Comparison of ENCODE assay signal across 1 cellular context in genomic region chr12:100229036-100229635, GRCh38.
A peak's percentile ranks its signal among the peaks of the same experiment; 100 is the strongest.
TF ChIP-seq lines count a peak whose summit lies in the region.

No MANE protein-coding gene starts in this region.

TF ChIP-seq in K562, 482 proteins besides CTCF, POLR2A, EP300 and RAD21 (continued from another document):
- TF ChIP-seq, protein P1, sequence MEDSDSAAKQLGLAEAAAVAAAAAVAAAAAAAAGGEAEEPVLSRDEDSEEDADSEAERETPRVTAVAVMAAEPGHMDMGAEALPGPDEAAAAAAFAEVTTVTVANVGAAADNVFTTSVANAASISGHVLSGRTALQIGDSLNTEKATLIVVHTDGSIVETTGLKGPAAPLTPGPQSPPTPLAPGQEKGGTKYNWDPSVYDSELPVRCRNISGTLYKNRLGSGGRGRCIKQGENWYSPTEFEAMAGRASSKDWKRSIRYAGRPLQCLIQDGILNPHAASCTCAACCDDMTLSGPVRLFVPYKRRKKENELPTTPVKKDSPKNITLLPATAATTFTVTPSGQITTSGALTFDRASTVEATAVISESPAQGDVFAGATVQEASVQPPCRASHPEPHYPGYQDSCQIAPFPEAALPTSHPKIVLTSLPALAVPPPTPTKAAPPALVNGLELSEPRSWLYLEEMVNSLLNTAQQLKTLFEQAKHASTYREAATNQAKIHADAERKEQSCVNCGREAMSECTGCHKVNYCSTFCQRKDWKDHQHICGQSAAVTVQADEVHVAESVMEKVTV (CRISPR knock-in tag; IDR thresholded peaks at IDR 0.05), result peak; percentile 11; the same call in 1 of the 2 replicates
- peak; percentile 32 for TF ChIP-seq MEIS2 (IDR thresholded peaks at IDR 0.05; ENCODE audit: partially characterized antibody)
- TF ChIP-seq RBM25 (IDR thresholded peaks at IDR 0.05; ENCODE audit: low read depth, low read length, severe bottlenecking), result peak; percentile 42
- TF ChIP-seq CXXC5 (CRISPR knock-in tag; IDR thresholded peaks at IDR 0.05), result 0 out of 2 replicates have a peak, but pooled peaks have one; percentile 33
- TF ChIP-seq GATA2 (CRISPR knock-in tag; IDR thresholded peaks at IDR 0.05), result peak; percentile 50; the same call in 1 of the 2 replicates
- peak; percentile 62 for TF ChIP-seq ZNF121 (CRISPR knock-in tag; conservative IDR thresholded peaks at IDR 0.05)
- no peak for TF ChIP-seq PRMT5 (CRISPR knock-in tag; IDR thresholded peaks at IDR 0.05)
- TF ChIP-seq HMG20A (CRISPR knock-in tag; conservative IDR thresholded peaks at IDR 0.05), result no peak
- TF ChIP-seq, protein P2, sequence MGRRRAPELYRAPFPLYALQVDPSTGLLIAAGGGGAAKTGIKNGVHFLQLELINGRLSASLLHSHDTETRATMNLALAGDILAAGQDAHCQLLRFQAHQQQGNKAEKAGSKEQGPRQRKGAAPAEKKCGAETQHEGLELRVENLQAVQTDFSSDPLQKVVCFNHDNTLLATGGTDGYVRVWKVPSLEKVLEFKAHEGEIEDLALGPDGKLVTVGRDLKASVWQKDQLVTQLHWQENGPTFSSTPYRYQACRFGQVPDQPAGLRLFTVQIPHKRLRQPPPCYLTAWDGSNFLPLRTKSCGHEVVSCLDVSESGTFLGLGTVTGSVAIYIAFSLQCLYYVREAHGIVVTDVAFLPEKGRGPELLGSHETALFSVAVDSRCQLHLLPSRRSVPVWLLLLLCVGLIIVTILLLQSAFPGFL (CRISPR knock-in tag; IDR thresholded peaks at IDR 0.05), result no peak
- no peak for TF ChIP-seq ZBTB8A (IDR thresholded peaks at IDR 0.05; ENCODE audit: partially characterized antibody)
- TF ChIP-seq CC2D1A (IDR thresholded peaks at IDR 0.05), result 0 out of 2 replicates have a peak, but pooled peaks have one; percentile 21
- no peak for TF ChIP-seq CGGBP1 (CRISPR knock-in tag; IDR thresholded peaks at IDR 0.05)
